Comparison of ENCODE assay signal across 29 cellular contexts in the genomic region with DNA sequence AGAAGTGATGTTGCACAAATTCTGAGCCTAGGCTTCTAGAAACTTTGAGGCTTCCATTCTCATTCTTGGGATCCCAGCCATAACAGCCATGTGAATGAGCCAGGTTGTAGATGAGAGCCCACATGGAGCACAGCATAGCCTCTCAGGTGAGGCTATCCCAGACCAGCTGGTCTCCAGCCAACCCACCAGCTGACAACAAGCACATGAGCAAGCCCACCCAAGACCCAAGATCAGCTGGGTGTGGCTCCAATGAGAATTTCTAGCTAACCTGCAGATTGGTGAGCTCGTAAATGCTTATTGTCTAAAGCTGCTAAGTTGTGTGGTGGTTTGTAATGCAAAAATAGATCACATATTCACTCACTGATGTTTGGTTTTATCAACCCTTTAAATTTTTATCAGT. TPM values are rescaled to one million over a fixed set of nuclear protein-coding genes. Genes with fewer than 3 reads are reported as not detected.
"Had no signal": no experiment of that assay in that cellular context is flagged by ENCODE, and none has a peak within 500 bp of the region (broad histone marks: within the 10 kb centered on the region; RNA-seq: fewer than 3 reads in every experiment).

No MANE protein-coding gene starts in this region.

- H3K27ac ChIP-seq: heart right ventricle, hepatocyte, lower lobe of right lung, neural progenitor cell, neutrophil, parathyroid adenoma, psoas muscle, skin epidermis, stomach, testis, thyroid gland, upper lobe of right lung had no signal

- H3K4me1 Mint-ChIP-seq: mesothelial cell of epicardium; naive B cell; natural killer cell; nephron progenitor cell; stimulated activated naive B cell treated with anti-CD40 and anti-IgM and Interleukin-4, amounts not matched to agents 10 μg/mL and 1 μg/mL and 100 μg/mL, for 72 hours had no signal

- H3K27me3 Mint-ChIP-seq: naive B cell had no signal

- H3K36me3 Mint-ChIP-seq: mesothelial cell of epicardium, naive B cell, neural progenitor cell had no signal

- H3K4me3 ChIP-seq: heart right ventricle, hepatocyte, lower lobe of right lung, neural progenitor cell, psoas muscle, skin epidermis, stomach, testis, thyroid gland, upper lobe of right lung had no signal

- H3K9me3 ChIP-seq: lower lobe of right lung, neutrophil, psoas muscle, testis, thyroid gland, upper lobe of right lung had no signal

- H3K4me1 ChIP-seq: lower lobe of right lung, neural progenitor cell, psoas muscle, stomach, testis, thyroid gland, upper lobe of right lung had no signal

- H3K36me3 ChIP-seq: heart right ventricle, lower lobe of right lung, neural progenitor cell, neutrophil, stomach, thyroid gland, upper lobe of right lung had no signal

- H3K4me3 Mint-ChIP-seq: mesothelial cell of epicardium; naive B cell; natural killer cell; nephron progenitor cell; neural progenitor cell; stimulated activated naive B cell treated with anti-CD40 and anti-IgM and Interleukin-4, amounts not matched to agents 10 μg/mL and 1 μg/mL and 100 μg/mL, for 72 hours had no signal

- DNase-seq: heart right ventricle; kidney glomerular epithelial cell; left cardiac atrium; lower lobe of right lung; mammary epithelial cell; mesenchymal stem cell; naive B cell; natural killer cell; nephron progenitor cell; occipital lobe; psoas muscle; stimulated activated CD4-positive, alpha-beta T cell treated with anti-CD3 and anti-CD28 coated beads, Interleukin-12 subunit alpha, Interleukin-12 subunit beta, amount 100 ng/mL, for 4 hours; stimulated activated CD4-positive, alpha-beta T cell treated with anti-CD3 and anti-CD28 coated beads, Interleukin-15, amount 100 ng/mL, for 24 hours; stimulated activated CD4-positive, alpha-beta T cell treated with anti-CD3 and anti-CD28 coated beads, Interleukin-2, amount 100 ng/mL, for 24 hours; stimulated activated CD4-positive, alpha-beta T cell treated with anti-CD3 and anti-CD28 coated beads, Interleukin-4, amount 100 ng/mL, for 1 hour; stimulated activated naive B cell treated with anti-CD40 and anti-IgM and Interleukin-4, amounts not matched to agents 10 μg/mL and 1 μg/mL and 100 μg/mL, for 72 hours; stimulated activated naive CD8-positive, alpha-beta T cell treated with anti-CD3 and anti-CD28 coated beads, Interleukin-15, Interleukin-2, amounts not matched to agents 100 U/mL and 50 U/mL, for 24 hours; testis; thyroid gland; upper lobe of right lung had no signal

- H3K27ac Mint-ChIP-seq: mesothelial cell of epicardium; naive B cell; natural killer cell; nephron progenitor cell; neural progenitor cell; stimulated activated naive B cell treated with anti-CD40 and anti-IgM and Interleukin-4, amounts not matched to agents 10 μg/mL and 1 μg/mL and 100 μg/mL, for 72 hours had no signal

- H3K27me3 ChIP-seq: heart right ventricle, hepatocyte, neural progenitor cell, neutrophil, stomach, testis, thyroid gland, upper lobe of right lung had no signal

RNA-seq across cellular contexts. Expression of a gene that starts 14.4 kb away (rescaled TPM):
- total RNA-seq: left lobe of liver, mesothelial cell of epicardium, osteocyte had no signal
